9 cellular contexts compared by ENCODE assay signal in genomic region chr12:65277994-65278575, GRCh38. TPM values are rescaled to one million over a fixed set of nuclear protein-coding genes. Genes with fewer than 3 reads are reported as not detected.
DNase-seq lines count a peak whose midpoint lies in the region; ATAC-seq and TF ChIP-seq lines count a peak whose summit lies in the region.
"Had no signal": no experiment of that assay in that cellular context is flagged by ENCODE, and none has a peak within 500 bp of the region (broad histone marks: within the 10 kb centered on the region; RNA-seq: fewer than 3 reads in every experiment).

No MANE protein-coding gene starts in this region.

- WGBS in upper lobe of left lung, 2 donors = 21 to 22% methylated on average over 23 of the region's 23 CpGs

- POLR2A ChIA-PET in MCF 10A (lab: Yijun Ruan, JAX) = interaction anchor here (0.7 kb wide), 1 partner anchor 47 kb away, joined by 3 read pairs; no protein-coding TSS in a partner anchor

- no peak for TF ChIP-seq POLR2A in upper lobe of left lung (IDR thresholded peaks at IDR 0.05)

- no peaks in the 10 kb centered on the region for H3K27me3 Mint-ChIP-seq in MCF 10A (ENCODE audit: insufficient read depth, unreplicated experiment)

- H3K9me3 Mint-ChIP-seq in MCF 10A (ENCODE audit: unreplicated experiment) = no peaks in the 10 kb centered on the region

- H3K9me3 ChIP-seq in lower lobe of right lung = no peaks in the 10 kb centered on the region
- no peaks in the 10 kb centered on the region for H3K9me3 ChIP-seq in upper lobe of left lung

- no peak for TF ChIP-seq EP300 in upper lobe of left lung (IDR thresholded peaks at IDR 0.05)

- peak overlapping the region; percentile 66 for H3K4me3 Mint-ChIP-seq in MCF 10A (ENCODE audit: unreplicated experiment)

- H3K27ac ChIP-seq in lower lobe of right lung (peak overlapping the region; percentile 86), upper lobe of left lung (peak overlapping the region; percentile 86 to 94 (median 94))

- no TSS peak for BruUV-seq in MCF 10A (replicated peaks; lab: Mats Ljungman, UMichigan)

- H3K4me1 Mint-ChIP-seq in MCF 10A (ENCODE audit: insufficient read depth, unreplicated experiment) = peaks cover 16% of the 10 kb centered on the region

- intact Hi-C loops in MCF 10A (cut with micrococcal nuclease) (loop anchor here (5.0 kb wide), 1 partner anchor 106 kb away; no protein-coding TSS in a partner anchor), lower lobe of right lung (cut with DNase I) (no loop called here)

- H3K4me3 ChIP-seq in lower lobe of right lung (peak overlapping the region; percentile 86), upper lobe of left lung (peak overlapping the region; percentile 62 to 85 (median 69))

- H3K36me3 ChIP-seq in lower lobe of right lung (no peaks in the 10 kb centered on the region), upper lobe of left lung (no peaks in the 10 kb centered on the region)

- no peaks in the 10 kb centered on the region for H3K36me3 Mint-ChIP-seq in MCF 10A (ENCODE audit: insufficient read depth, unreplicated experiment)

- TF ChIP-seq CTCF in MCF 10A (IDR thresholded peaks at IDR 0.05; ENCODE audit: unreplicated experiment) (no peak), lower lobe of right lung (IDR thresholded peaks at IDR 0.05) (no peak), upper lobe of left lung (IDR thresholded peaks at IDR 0.05) (no peak)

- DNase-seq in activated CD8-positive, alpha-beta memory T cell treated with anti-CD3 and anti-CD28 coated beads, Interleukin-2, amount 50 U/mL, for 48 hours = peak; percentile 52
- no peak for DNase-seq in activated CD8-positive, alpha-beta memory T cell treated with anti-CD3 and anti-CD28 coated beads, Interleukin-2, amount 50 U/mL, for 4 hours
- DNase-seq in MCF 10A (ENCODE audit: unreplicated experiment) = no peak
- DNase-seq in lower lobe of right lung = no peak
- DNase-seq in upper lobe of left lung = peak in 1 of 2 donors; percentile 20
- DNase-seq in SKM-1 treated with dmso at 0.1 percent for 144 hours (lab: John Stamatoyannopoulos, UW; ENCODE audit: unreplicated experiment) = no peak
- DNase-seq in DMS153 (lab: John Stamatoyannopoulos, UW) = no peak
- no peak for DNase-seq in DMS153 treated with DMSO at 0.1 percent for 48 hours (lab: John Stamatoyannopoulos, UW; ENCODE audit: unreplicated experiment)
- DNase-seq: NCI-H446 had no signal

- H3K27ac Mint-ChIP-seq in MCF 10A (ENCODE audit: low read depth, unreplicated experiment) = no peak overlapping the region

- ATAC-seq in lower lobe of right lung (peak in 1 of 2 donors; percentile 5), upper lobe of left lung (ENCODE audit: low FRiP score in 2 of 2) (peak in 1 of 2 donors; percentile 44)

- H3K27me3 ChIP-seq in lower lobe of right lung (ENCODE audit: low read depth) (no peaks in the 10 kb centered on the region), upper lobe of left lung (no peaks in the 10 kb centered on the region)

- CTCF ChIA-PET in MCF 10A (lab: Yijun Ruan, JAX) = no interaction called here

- peaks cover 14% of the 10 kb centered on the region for H3K4me1 ChIP-seq in lower lobe of right lung
- peaks cover 5 to 28% (median 16%) of the 10 kb centered on the region in 4 donors for H3K4me1 ChIP-seq in upper lobe of left lung

RNA-seq across cellular contexts. Expression of gene MSRB3, which starts 0.4 kb away (rescaled TPM):
- 31.1 and 35.1 TPM in 2 replicates for total RNA-seq in MCF 10A (2022)
- total RNA-seq in lower lobe of right lung = 47.3 TPM
- 10 to 100 TPM; 15.7 to 76.3 (median 30.4) TPM for total RNA-seq in upper lobe of left lung
